Comparison of ENCODE assay signal across 1 cellular context in genomic region chr2:81645750-81646301, GRCh38.
TF ChIP-seq lines count a peak whose summit lies in the region.

No MANE protein-coding gene starts in this region.

TF ChIP-seq in GM12878, 131 proteins besides CTCF, POLR2A, EP300 and RAD21 (continued from another document):
- TF ChIP-seq, protein P1, sequence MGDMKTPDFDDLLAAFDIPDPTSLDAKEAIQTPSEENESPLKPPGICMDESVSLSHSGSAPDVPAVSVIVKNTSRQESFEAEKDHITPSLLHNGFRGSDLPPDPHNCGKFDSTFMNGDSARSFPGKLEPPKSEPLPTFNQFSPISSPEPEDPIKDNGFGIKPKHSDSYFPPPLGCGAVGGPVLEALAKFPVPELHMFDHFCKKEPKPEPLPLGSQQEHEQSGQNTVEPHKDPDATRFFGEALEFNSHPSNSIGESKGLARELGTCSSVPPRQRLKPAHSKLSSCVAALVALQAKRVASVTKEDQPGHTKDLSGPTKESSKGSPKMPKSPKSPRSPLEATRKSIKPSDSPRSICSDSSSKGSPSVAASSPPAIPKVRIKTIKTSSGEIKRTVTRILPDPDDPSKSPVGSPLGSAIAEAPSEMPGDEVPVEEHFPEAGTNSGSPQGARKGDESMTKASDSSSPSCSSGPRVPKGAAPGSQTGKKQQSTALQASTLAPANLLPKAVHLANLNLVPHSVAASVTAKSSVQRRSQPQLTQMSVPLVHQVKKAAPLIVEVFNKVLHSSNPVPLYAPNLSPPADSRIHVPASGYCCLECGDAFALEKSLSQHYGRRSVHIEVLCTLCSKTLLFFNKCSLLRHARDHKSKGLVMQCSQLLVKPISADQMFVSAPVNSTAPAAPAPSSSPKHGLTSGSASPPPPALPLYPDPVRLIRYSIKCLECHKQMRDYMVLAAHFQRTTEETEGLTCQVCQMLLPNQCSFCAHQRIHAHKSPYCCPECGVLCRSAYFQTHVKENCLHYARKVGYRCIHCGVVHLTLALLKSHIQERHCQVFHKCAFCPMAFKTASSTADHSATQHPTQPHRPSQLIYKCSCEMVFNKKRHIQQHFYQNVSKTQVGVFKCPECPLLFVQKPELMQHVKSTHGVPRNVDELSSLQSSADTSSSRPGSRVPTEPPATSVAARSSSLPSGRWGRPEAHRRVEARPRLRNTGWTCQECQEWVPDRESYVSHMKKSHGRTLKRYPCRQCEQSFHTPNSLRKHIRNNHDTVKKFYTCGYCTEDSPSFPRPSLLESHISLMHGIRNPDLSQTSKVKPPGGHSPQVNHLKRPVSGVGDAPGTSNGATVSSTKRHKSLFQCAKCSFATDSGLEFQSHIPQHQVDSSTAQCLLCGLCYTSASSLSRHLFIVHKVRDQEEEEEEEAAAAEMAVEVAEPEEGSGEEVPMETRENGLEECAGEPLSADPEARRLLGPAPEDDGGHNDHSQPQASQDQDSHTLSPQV (IDR thresholded peaks at IDR 0.05) = peak; percentile 64; the same call in 1 of the 2 replicates
- TF ChIP-seq STAT3 (IDR thresholded peaks at IDR 0.05; ENCODE audit: low read depth, low read length) = peak; percentile 82; the same call in 1 of the 2 replicates
- 0 out of 2 replicates have a peak, but pooled peaks have one; percentile 8 for TF ChIP-seq TCF12 (IDR thresholded peaks at IDR 0.05; ENCODE audit: low read depth, low read length)
- TF ChIP-seq ASH2L (IDR thresholded peaks at IDR 0.05; ENCODE audit: borderline replicate concordance, low read depth) = no peak
- peak; percentile 90 to 94 for TF ChIP-seq IKZF2 (IDR thresholded peaks at IDR 0.05)
- TF ChIP-seq IKZF1 (conservative IDR thresholded peaks at IDR 0.05) = peak; percentile 95
- peak; percentile 33; the same call in 1 of the 2 replicates for TF ChIP-seq IRF4 (IDR thresholded peaks at IDR 0.05; ENCODE audit: low read depth, low read length)
- TF ChIP-seq, protein P2, sequence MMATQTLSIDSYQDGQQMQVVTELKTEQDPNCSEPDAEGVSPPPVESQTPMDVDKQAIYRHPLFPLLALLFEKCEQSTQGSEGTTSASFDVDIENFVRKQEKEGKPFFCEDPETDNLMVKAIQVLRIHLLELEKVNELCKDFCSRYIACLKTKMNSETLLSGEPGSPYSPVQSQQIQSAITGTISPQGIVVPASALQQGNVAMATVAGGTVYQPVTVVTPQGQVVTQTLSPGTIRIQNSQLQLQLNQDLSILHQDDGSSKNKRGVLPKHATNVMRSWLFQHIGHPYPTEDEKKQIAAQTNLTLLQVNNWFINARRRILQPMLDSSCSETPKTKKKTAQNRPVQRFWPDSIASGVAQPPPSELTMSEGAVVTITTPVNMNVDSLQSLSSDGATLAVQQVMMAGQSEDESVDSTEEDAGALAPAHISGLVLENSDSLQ (IDR thresholded peaks at IDR 0.05) = peak; percentile 66; the same call in 1 of the 2 replicates
- TF ChIP-seq BMI1 (IDR thresholded peaks at IDR 0.05; ENCODE audit: borderline replicate concordance) = peak; percentile 73; the same call in 1 of the 2 replicates
- 0 out of 2 replicates have a peak, but pooled peaks have one; percentile 7 for TF ChIP-seq ZNF24 (IDR thresholded peaks at IDR 0.05)
- TF ChIP-seq MYB (IDR thresholded peaks at IDR 0.05; ENCODE audit: borderline replicate concordance, low read depth, low read length) = 0 out of 2 replicates have a peak, but pooled peaks have one; percentile 73
- peak; percentile 42; the same call in 1 of the 2 replicates for TF ChIP-seq SPI1 (IDR thresholded peaks at IDR 0.05; ENCODE audit: borderline replicate concordance, insufficient read depth, low read depth, low read length)
- peak; percentile 50 for TF ChIP-seq MEF2B (IDR thresholded peaks at IDR 0.05; ENCODE audit: partially characterized antibody, poor library complexity, severe bottlenecking)
- peak; percentile 60; the same call in 1 of the 2 replicates for TF ChIP-seq NR2F1 (conservative IDR thresholded peaks at IDR 0.05)
- TF ChIP-seq BCL11A (IDR thresholded peaks at IDR 0.05; ENCODE audit: low read depth, low read length) = 0 out of 2 replicates have a peak, but pooled peaks have one; percentile 64
- TF ChIP-seq CHD2 (IDR thresholded peaks at IDR 0.05; ENCODE audit: borderline replicate concordance, low read depth, low read length) = peak; percentile 65; the same call in 1 of the 2 replicates
- no peak for TF ChIP-seq NFIC (IDR thresholded peaks at IDR 0.05; ENCODE audit: low read depth, low read length)
- no peak for TF ChIP-seq ZBTB33 (IDR thresholded peaks at IDR 0.05)
- peak; percentile 37 for TF ChIP-seq SKIL (IDR thresholded peaks at IDR 0.05; ENCODE audit: low read depth, poor library complexity, severe bottlenecking)
- no peak for TF ChIP-seq CREM (IDR thresholded peaks at IDR 0.05; ENCODE audit: low read depth)
- TF ChIP-seq MTA2 (IDR thresholded peaks at IDR 0.05; ENCODE audit: low read depth) = peak; percentile 95
- peak; percentile 92 for TF ChIP-seq RAD51 (IDR thresholded peaks at IDR 0.05)
- peak; percentile 92 for TF ChIP-seq ATF7 (IDR thresholded peaks at IDR 0.05; ENCODE audit: low read depth)
- TF ChIP-seq EZH2 (IDR thresholded peaks at IDR 0.05; ENCODE audit: borderline replicate concordance, control insufficient read depth, low read depth, low read length) = no peak
- TF ChIP-seq DPF2 (IDR thresholded peaks at IDR 0.05) = peak; percentile 92
- TF ChIP-seq, protein P3, sequence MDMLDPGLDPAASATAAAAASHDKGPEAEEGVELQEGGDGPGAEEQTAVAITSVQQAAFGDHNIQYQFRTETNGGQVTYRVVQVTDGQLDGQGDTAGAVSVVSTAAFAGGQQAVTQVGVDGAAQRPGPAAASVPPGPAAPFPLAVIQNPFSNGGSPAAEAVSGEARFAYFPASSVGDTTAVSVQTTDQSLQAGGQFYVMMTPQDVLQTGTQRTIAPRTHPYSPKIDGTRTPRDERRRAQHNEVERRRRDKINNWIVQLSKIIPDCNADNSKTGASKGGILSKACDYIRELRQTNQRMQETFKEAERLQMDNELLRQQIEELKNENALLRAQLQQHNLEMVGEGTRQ (IDR thresholded peaks at IDR 0.05; ENCODE audit: borderline replicate concordance, low read depth, low read length) = peak; percentile 54; the same call in 1 of the 2 replicates
- TF ChIP-seq CBFB (IDR thresholded peaks at IDR 0.05; ENCODE audit: low read depth) = no peak
- peak; percentile 85 for TF ChIP-seq RELA (IDR thresholded peaks at IDR 0.05; ENCODE audit: borderline replicate concordance, partially characterized antibody)
- no peak for TF ChIP-seq PAX8 (IDR thresholded peaks at IDR 0.05)
- peak; percentile 62 to 83 for TF ChIP-seq BHLHE40 (IDR thresholded peaks at IDR 0.05; ENCODE audit: borderline replicate concordance in 1 of 2, low read depth in 2 of 2, low read length in 1 of 2)
- TF ChIP-seq BACH1 (IDR thresholded peaks at IDR 0.05; ENCODE audit: borderline replicate concordance) = 0 out of 2 replicates have a peak, but pooled peaks have one; percentile 10
- TF ChIP-seq LARP7 (IDR thresholded peaks at IDR 0.05) = no peak
- peak; percentile 29; the same call in 1 of the 2 replicates for TF ChIP-seq GATAD2B (conservative IDR thresholded peaks at IDR 0.05; ENCODE audit: low read depth)
